In the genomic region with DNA sequence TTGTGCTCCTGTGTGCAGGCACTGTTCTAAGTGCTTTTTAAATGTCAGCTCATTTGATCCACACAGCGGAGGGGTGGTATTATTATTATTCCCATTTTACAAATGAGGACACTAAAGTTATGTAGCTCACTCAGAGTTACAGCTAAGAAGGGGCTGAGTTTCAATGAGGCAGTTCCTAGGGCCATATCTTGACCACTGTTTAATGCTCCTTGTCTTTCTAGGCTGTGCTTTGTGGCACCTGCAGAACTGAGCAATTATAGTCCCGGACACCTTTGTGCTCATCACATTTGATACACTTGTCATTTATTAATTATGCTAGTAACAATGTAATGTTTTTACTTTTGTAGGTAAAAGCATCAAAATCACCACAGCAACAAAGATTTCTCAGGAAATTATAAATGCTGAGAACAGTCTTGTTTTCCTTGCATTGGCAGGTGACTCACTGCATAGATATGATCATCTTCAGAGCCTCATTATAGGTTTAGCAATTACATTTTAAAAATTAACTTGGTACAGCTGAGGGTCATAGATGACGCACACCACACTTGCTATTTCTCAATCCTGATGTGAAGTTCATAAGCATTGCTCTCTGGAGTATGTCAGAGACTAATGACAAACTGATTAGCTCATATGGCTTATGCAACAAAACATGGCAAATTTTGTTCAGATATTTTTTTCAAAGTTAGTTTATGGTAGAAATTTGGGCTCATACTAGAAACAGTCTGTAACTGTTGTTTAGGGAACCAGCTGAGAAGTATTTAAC, we compare ENCODE assay signal across 10 cellular contexts.
DNase-seq lines count a peak whose midpoint lies in the region; ATAC-seq and TF ChIP-seq lines count a peak whose summit lies in the region.
"Had no signal": no experiment of that assay in that cellular context is flagged by ENCODE, and none has a peak within 500 bp of the region (broad histone marks: within the 10 kb centered on the region; RNA-seq: fewer than 3 reads in every experiment).

No MANE protein-coding gene starts in this region.

- TF ChIP-seq CTCF in AG09319 (IDR thresholded peaks at IDR 0.05; ENCODE audit: low read depth, low read length): no peak
- TF ChIP-seq CTCF in brain (conservative IDR thresholded peaks at IDR 0.05): no peak
- TF ChIP-seq CTCF in left lung (IDR thresholded peaks at IDR 0.05): no peak
- TF ChIP-seq CTCF in stomach (IDR thresholded peaks at IDR 0.05): no peak

- H3K9me3 ChIP-seq in left lung: no peaks in the 10 kb centered on the region
- no peaks in the 10 kb centered on the region for H3K9me3 ChIP-seq in stomach

- no peaks in the 10 kb centered on the region for H3K9me3 Mint-ChIP-seq in brain

- H3K27ac Mint-ChIP-seq in brain: peak overlapping the region in 4 of 5 experiments; percentile 35 to 95 (median 42)

- TF ChIP-seq POLR2A in stomach (IDR thresholded peaks at IDR 0.05): no peak

- no peak for TF ChIP-seq EP300 in stomach (IDR thresholded peaks at IDR 0.05)

- H3K4me3 Mint-ChIP-seq in brain: no peak overlapping the region

- H3K36me3 ChIP-seq in left lung: no peaks in the 10 kb centered on the region
- H3K36me3 ChIP-seq in stomach: no peaks in the 10 kb centered on the region

- peak; percentile 76 for ATAC-seq in left lung
- ATAC-seq in GM21367 (IDR thresholded peaks at IDR 0.05; ENCODE audit: unreplicated experiment): no peak

- no peak overlapping the region for H3K4me3 ChIP-seq in left lung
- H3K4me3 ChIP-seq in stomach: no peak overlapping the region

- DNase-seq in AG09319 (ENCODE audit: extremely low read depth, low read depth) (peak; percentile 84), HuH-7.5 (ENCODE audit: low spot score) (peak; percentile 15), left lung (no peak), cortex of kidney (lab: John Stamatoyannopoulos, UW) (no peak), caudate nucleus (lab: John Stamatoyannopoulos, UW) (no peak), stomach (no peak)
- DNase-seq: DMS153, SHP77 treated with DMSO at 0.1 percent for 48 hours had no signal

- H3K4me1 ChIP-seq in left lung (peaks cover 0 to 5% of the 10 kb centered on the region in 2 donors), stomach (peaks cover 0 to 8% (median 2%) of the 10 kb centered on the region in 4 donors)

- peaks cover 13% of the 10 kb centered on the region for H3K36me3 Mint-ChIP-seq in brain

- H3K27me3 ChIP-seq in left lung (no peaks in the 10 kb centered on the region), stomach (no peaks in the 10 kb centered on the region)

- no peaks in the 10 kb centered on the region for H3K27me3 Mint-ChIP-seq in brain

- peaks cover 36% of the 10 kb centered on the region for H3K4me1 Mint-ChIP-seq in brain

- 62 to 83% (median 67%) methylated on average over 3 of the region's 3 CpGs for WGBS in stomach, 5 donors

- H3K27ac ChIP-seq in left lung (no peak overlapping the region), caudate nucleus (ENCODE audit: low read depth, low read length) (no peak overlapping the region), stomach (no peak overlapping the region)

- intact Hi-C loops in left lung (cut with DNase I) (no loop called here), stomach (cut with DNase I; ENCODE audit: low total_unique reads) (no loop called here)

Comparison
In these comparisons a context has a peak if more than half of its experiments do, and no peak if none do; other contexts are left out.
1. DNase-seq: peak in AG09319 (single experiment) and HuH-7.5 (single experiment); none in left lung (0 of 2), cortex of kidney (single experiment), caudate nucleus (0 of 61) and stomach (single experiment).